21 cellular contexts compared by ENCODE assay signal in the genomic region with DNA sequence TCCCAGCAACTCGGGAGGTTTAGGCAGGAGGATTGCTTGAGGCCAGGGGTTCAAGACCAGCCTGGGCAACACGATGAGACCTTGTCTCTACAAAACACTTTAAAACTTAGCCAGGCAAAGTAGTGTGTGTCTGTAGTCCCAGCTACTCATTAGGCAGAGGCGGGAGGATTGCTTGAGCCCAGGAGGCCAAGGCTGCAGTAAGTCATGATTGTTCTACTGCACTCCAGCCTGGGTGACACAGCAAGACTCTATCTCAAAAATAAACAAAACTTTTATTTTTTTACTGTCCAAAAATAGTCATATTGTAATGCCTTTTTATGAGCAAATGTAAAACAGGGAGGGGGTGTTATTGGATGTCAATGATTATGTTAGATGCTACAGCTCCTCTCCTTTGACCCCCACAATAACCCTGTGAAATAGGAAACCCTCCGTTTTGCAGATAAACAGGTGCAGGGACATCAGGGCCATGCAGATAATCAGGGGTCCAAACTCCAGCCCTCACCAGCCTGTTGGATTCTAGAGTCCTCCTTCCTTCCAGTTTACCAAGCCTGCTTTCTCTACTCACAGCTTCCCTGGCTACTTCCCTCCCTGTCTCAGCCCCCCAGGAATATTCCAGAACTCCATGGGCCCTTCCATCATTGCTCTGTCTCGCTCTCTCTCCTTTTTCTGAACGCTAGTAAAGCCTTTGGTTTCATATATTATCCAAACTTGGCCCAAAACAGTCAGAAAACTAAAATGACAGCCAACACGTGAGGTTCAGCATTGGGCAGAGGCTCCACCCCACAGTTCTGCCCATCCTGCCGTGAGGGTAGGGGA. TPM values are rescaled to one million over a fixed set of nuclear protein-coding genes. Genes with fewer than 3 reads are reported as not detected.
A peak's percentile ranks its signal among the peaks of the same experiment; 100 is the strongest.
DNase-seq lines count a peak whose midpoint lies in the region; ATAC-seq, FAIRE-seq and TF ChIP-seq lines count a peak whose summit lies in the region.
"Had no signal": no experiment of that assay in that cellular context is flagged by ENCODE, and none has a peak within 500 bp of the region (broad histone marks: within the 10 kb centered on the region; RNA-seq: fewer than 3 reads in every experiment).

No MANE protein-coding gene starts in this region.

- peak overlapping the region; percentile 34; the same call in 1 of the 2 replicates for H3K27ac Mint-ChIP-seq in HFFc6
- H3K27ac Mint-ChIP-seq: IgD-negative memory B cell had no signal

- H3K4me3 Mint-ChIP-seq in HFFc6 = no peak overlapping the region
- H3K4me3 Mint-ChIP-seq: IgD-negative memory B cell had no signal

- H3K27me3 ChIP-seq in bronchial epithelial cell (ENCODE audit: control insufficient read depth, insufficient read depth, low read length) (peaks cover 2% of the 10 kb centered on the region), small intestine (ENCODE audit: control insufficient read depth in 2 of 2, insufficient read depth in 2 of 2, low read length in 2 of 2) (no peaks in the 10 kb centered on the region), left ventricle myocardium inferior (ENCODE audit: low read depth) (peaks cover 64% of the 10 kb centered on the region)

- H3K4me3 ChIP-seq in bronchial epithelial cell (ENCODE audit: low read depth, low read length) = no peak overlapping the region
- H3K4me3 ChIP-seq in fibroblast of pulmonary artery (replicated peaks; ENCODE audit: low read depth, low read length) = no peak overlapping the region
- H3K4me3 ChIP-seq in small intestine (ENCODE audit: low read depth in 1 of 2, low read length in 2 of 2) = no peak overlapping the region
- no peak overlapping the region for H3K4me3 ChIP-seq in left ventricle myocardium inferior
- H3K4me3 ChIP-seq: A549; BLaER1 treated with 17β-estradiol and CSF1 and Interleukin-3, amounts not matched to agents 10 nM and 100 nM; GM12878; HAP-1 had no signal

- H3K36me3 Mint-ChIP-seq in HFFc6 (ENCODE audit: low read depth) = no peaks in the 10 kb centered on the region

- H3K9me3 ChIP-seq in small intestine (ENCODE audit: control insufficient read depth, low read depth) (no peaks in the 10 kb centered on the region), left ventricle myocardium inferior (replicated peaks) (no peaks in the 10 kb centered on the region)
- H3K9me3 ChIP-seq: A549; BLaER1 treated with 17β-estradiol and CSF1 and Interleukin-3, amounts not matched to agents 10 nM and 100 nM; HAP-1 had no signal

- peaks cover 28% of the 10 kb centered on the region for H3K4me1 Mint-ChIP-seq in HFFc6 (ENCODE audit: low read depth)

- no peaks in the 10 kb centered on the region for H3K36me3 ChIP-seq in bronchial epithelial cell (ENCODE audit: control insufficient read depth, insufficient read depth, low read length)
- H3K36me3 ChIP-seq in small intestine (ENCODE audit: control insufficient read depth in 2 of 2, insufficient read depth in 2 of 2, low read length in 2 of 2) = no peaks in the 10 kb centered on the region
- no peaks in the 10 kb centered on the region for H3K36me3 ChIP-seq in left ventricle myocardium inferior
- H3K36me3 ChIP-seq: BLaER1 treated with 17β-estradiol and CSF1 and Interleukin-3, amounts not matched to agents 10 nM and 100 nM; HAP-1 had no signal

- H3K27ac ChIP-seq in small intestine (ENCODE audit: low read depth in 1 of 2, low read length in 1 of 2) = no peak overlapping the region
- no peak overlapping the region for H3K27ac ChIP-seq in left ventricle myocardium inferior (replicated peaks)
- H3K27ac ChIP-seq: A549; BLaER1 treated with 17β-estradiol and CSF1 and Interleukin-3, amounts not matched to agents 10 nM and 100 nM had no signal

- intact Hi-C loops in left ventricle myocardium inferior (cut with micrococcal nuclease) = no loop called here

- peak; percentile 16 for DNase-seq in HFFc6
- no peak for DNase-seq in bronchial epithelial cell (ENCODE audit: low read depth)
- peak; percentile 7 for DNase-seq in fibroblast of pulmonary artery (ENCODE audit: low read depth)
- peak; percentile 11 for DNase-seq in stromal cell of bone marrow (ENCODE audit: low read depth)
- DNase-seq in small intestine = no peak
- DNase-seq in NCI-H1694 (lab: John Stamatoyannopoulos, UW) = no peak
- DNase-seq in left ventricle myocardium inferior = no peak
- DNase-seq: DND-41, GDM1, Kasumi-1, NCI-H1930, NCI-H446, RPMI8226, SIG-M5 had no signal

- H3K9me3 Mint-ChIP-seq in HFFc6 = no peaks in the 10 kb centered on the region
- H3K9me3 Mint-ChIP-seq: IgD-negative memory B cell had no signal

- TF ChIP-seq CTCF in HFFc6 (IDR thresholded peaks at IDR 0.05) = no peak
- TF ChIP-seq CTCF in bronchial epithelial cell (IDR thresholded peaks at IDR 0.05; ENCODE audit: insufficient read depth, low read length, severe bottlenecking) = no peak
- TF ChIP-seq CTCF in fibroblast of pulmonary artery (IDR thresholded peaks at IDR 0.05; ENCODE audit: low read length, missing control alignments) = no peak
- TF ChIP-seq CTCF in left ventricle myocardium inferior (IDR thresholded peaks at IDR 0.05; ENCODE audit: borderline replicate concordance) = no peak

- FAIRE-seq in bronchial epithelial cell (lab: Jason Lieb, UNC) (peak; percentile 36), small intestine (lab: Jason Lieb, UNC) (no peak)
- FAIRE-seq: A549, GM12878 had no signal

- H3K4me1 ChIP-seq in small intestine (ENCODE audit: control insufficient read depth in 2 of 2, insufficient read depth in 1 of 2, low read depth in 1 of 2, low read length in 1 of 2) (no peaks in the 10 kb centered on the region), left ventricle myocardium inferior (peaks cover under 1% of the 10 kb centered on the region)
- H3K4me1 ChIP-seq: A549; BLaER1 treated with 17β-estradiol and CSF1 and Interleukin-3, amounts not matched to agents 10 nM and 100 nM; HAP-1 had no signal

- peaks cover 4% of the 10 kb centered on the region for H3K27me3 Mint-ChIP-seq in HFFc6 (ENCODE audit: insufficient read depth)

- 52 to 73% (median 64%) methylated on average over 8 of the region's 8 CpGs for WGBS in small intestine, 3 donors

- ATAC-seq in GM21381 (IDR thresholded peaks at IDR 0.05; ENCODE audit: unreplicated experiment) = no peak
- ATAC-seq: A549, GM12878 had no signal

RNA-seq across cellular contexts. Expression of gene FBLN5, which starts 5.9 kb away (rescaled TPM):
- 100 to 1,000 TPM; 127 to 242 (median 205) TPM for total RNA-seq in HFFc6 (2021; fragmentation: NEBNext Ultra II Directional; extraction: Animal tissue kit (Norgen Biotek cat#: 25700))
- total RNA-seq in bronchial epithelial cell (under 0.01 and 0.26 TPM in 2 replicates), left ventricle myocardium inferior (62.5 TPM)
- polyA plus RNA-seq in small intestine = 10 to 100 TPM in 2 of 3 donors, 1 to 10 TPM in 1; 2.0 to 34.7 (median 11.1) TPM
- total RNA-seq: HT-29 had no signal

Comparison
In these comparisons a context has a peak if more than half of its experiments do, and no peak if none do; other contexts are left out.
1. DNase-seq: peak in HFFc6 (single experiment), fibroblast of pulmonary artery (single experiment) and stromal cell of bone marrow (single experiment); none in bronchial epithelial cell (single experiment), small intestine (single experiment), NCI-H1694 (single experiment) and left ventricle myocardium inferior (single experiment).
2. RNA of gene FBLN5, which starts 5.9 kb away (total RNA-seq): 127 to 242 TPM in HFFc6 and 62.5 TPM in left ventricle myocardium inferior (single experiment); under 0.01 to 0.26 TPM in bronchial epithelial cell; every median in the first group is over 10 times any median in the second.